7 cellular contexts compared by ENCODE assay signal in the genomic region with DNA sequence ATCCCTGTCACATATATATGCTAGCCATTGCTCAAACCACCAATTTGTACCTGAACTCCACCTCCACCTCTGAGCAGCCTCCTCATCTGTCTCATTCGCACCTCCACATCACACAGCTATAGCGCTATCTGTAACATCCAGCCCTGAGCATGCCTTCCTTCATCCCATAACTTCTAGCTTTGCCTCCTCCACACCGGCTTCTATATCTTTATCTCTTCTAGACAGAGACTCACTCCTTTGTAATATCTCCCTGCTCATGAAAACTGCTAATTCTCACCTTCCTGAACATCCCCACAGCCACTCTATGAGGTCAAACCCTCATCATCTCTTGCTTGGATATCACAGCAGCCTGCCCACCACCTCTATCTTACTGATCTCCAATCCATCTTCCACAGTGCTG.
"Had no signal": no experiment of that assay in that cellular context is flagged by ENCODE, and none has a peak within 500 bp of the region (broad histone marks: within the 10 kb centered on the region; RNA-seq: fewer than 3 reads in every experiment).

No MANE protein-coding gene starts in this region.

- DNase-seq: GM23248, GOT3, H7, HFFc6, KG1 had no signal

- ATAC-seq: HCT116, HepG2 had no signal
